ENCODE assay signal across 22 cellular contexts in the genomic region with DNA sequence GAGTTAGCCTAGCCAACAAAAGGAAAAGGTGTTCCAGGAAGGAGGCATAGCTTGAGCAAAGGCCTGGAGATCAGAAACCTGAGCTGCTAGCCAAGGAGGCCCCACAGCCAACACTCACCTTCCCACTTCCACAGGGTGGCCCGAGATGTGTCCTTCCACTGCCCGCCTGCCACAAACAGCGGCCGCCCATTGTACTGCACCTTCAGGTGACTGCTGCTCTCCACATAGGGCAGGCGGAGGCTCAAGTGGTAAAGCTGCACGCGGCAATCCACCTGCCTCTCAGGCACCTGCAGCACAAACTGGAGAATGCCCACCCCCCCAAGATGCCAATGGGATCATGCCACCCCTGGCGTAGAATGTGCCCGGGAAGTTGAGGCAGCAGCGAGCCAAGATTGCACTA.
"Had no signal": no experiment of that assay in that cellular context is flagged by ENCODE, and none has a peak within 500 bp of the region (broad histone marks: within the 10 kb centered on the region; RNA-seq: fewer than 3 reads in every experiment).

No MANE protein-coding gene starts in this region.

- H3K36me3 Mint-ChIP-seq: mesothelial cell of epicardium; natural killer cell treated with Interleukin-12 subunit alpha and Interleukin-12 subunit beta and Interleukin-15 and Interleukin-18, amount 100 ng/mL, for 72 hours; stimulated activated effector memory CD8-positive, alpha-beta T cell treated with anti-CD3 and anti-CD28 coated beads, Interleukin-12 subunit alpha, Interleukin-12 subunit beta, amount 100 ng/mL, for 72 hours had no signal

- H3K4me2 ChIP-seq: smooth muscle cell had no signal

- H3K4me3 ChIP-seq: gastrocnemius medialis, lung, mucosa of descending colon, smooth muscle cell, stomach, thyroid gland had no signal

- H3K9ac ChIP-seq: parathyroid adenoma had no signal

- H3K27ac Mint-ChIP-seq: memory B cell; mesothelial cell of epicardium; natural killer cell treated with Interleukin-12 subunit alpha and Interleukin-12 subunit beta and Interleukin-15 and Interleukin-18, amount 100 ng/mL, for 72 hours; progenitor cell of endocrine pancreas; stimulated activated effector memory CD8-positive, alpha-beta T cell treated with anti-CD3 and anti-CD28 coated beads, Interleukin-12 subunit alpha, Interleukin-12 subunit beta, amount 100 ng/mL, for 72 hours had no signal

- H3K4me3 Mint-ChIP-seq: memory B cell; mesothelial cell of epicardium; naive B cell; natural killer cell treated with Interleukin-12 subunit alpha and Interleukin-12 subunit beta and Interleukin-15 and Interleukin-18, amount 100 ng/mL, for 72 hours; neural crest cell; stimulated activated effector memory CD8-positive, alpha-beta T cell treated with anti-CD3 and anti-CD28 coated beads, Interleukin-12 subunit alpha, Interleukin-12 subunit beta, amount 100 ng/mL, for 72 hours had no signal

- H3K4me1 Mint-ChIP-seq: naive B cell; neural crest cell; stimulated activated effector memory CD8-positive, alpha-beta T cell treated with anti-CD3 and anti-CD28 coated beads, Interleukin-12 subunit alpha, Interleukin-12 subunit beta, amount 100 ng/mL, for 72 hours had no signal

- H3K27me3 ChIP-seq: gastrocnemius medialis, stomach, thyroid gland had no signal

- DNase-seq: cortex of kidney; foreskin fibroblast; gastrocnemius medialis; kidney; mucosa of descending colon; naive B cell; stimulated activated CD4-positive, alpha-beta T cell treated with anti-CD3 and anti-CD28 coated beads, Interleukin-2, amount 100 ng/mL, for 24 hours; stimulated activated CD4-positive, alpha-beta T cell treated with anti-CD3 and anti-CD28 coated beads, Interleukin-4, amount 100 ng/mL, for 24 hours; stimulated activated naive CD4-positive, alpha-beta T cell treated with Interleukin-2 at 50 U/mL for 16 hours; stomach; thyroid gland; trophoblast cell had no signal

- H3K9me3 Mint-ChIP-seq: natural killer cell treated with Interleukin-12 subunit alpha and Interleukin-12 subunit beta and Interleukin-15 and Interleukin-18, amount 100 ng/mL, for 72 hours; stimulated activated effector memory CD8-positive, alpha-beta T cell treated with anti-CD3 and anti-CD28 coated beads, Interleukin-12 subunit alpha, Interleukin-12 subunit beta, amount 100 ng/mL, for 72 hours had no signal

- H3K4me1 ChIP-seq: gastrocnemius medialis, parathyroid adenoma, stomach had no signal

- H3K79me2 ChIP-seq: parathyroid adenoma had no signal

- H3K27me3 Mint-ChIP-seq: memory B cell; naive B cell; natural killer cell treated with Interleukin-12 subunit alpha and Interleukin-12 subunit beta and Interleukin-15 and Interleukin-18, amount 100 ng/mL, for 72 hours had no signal

- H2AFZ ChIP-seq: parathyroid adenoma had no signal

- H3K27ac ChIP-seq: epithelial cell of prostate, gastrocnemius medialis, parathyroid adenoma, stomach, thyroid gland had no signal

- H3K36me3 ChIP-seq: gastrocnemius medialis, stomach, thyroid gland had no signal

- H3K9me3 ChIP-seq: gastrocnemius medialis, mucosa of descending colon, stomach, thyroid gland had no signal
